In genomic region chrX:97030463-97030862, GRCh38 we compare ENCODE assay signal across 27 cellular contexts.
DNase-seq lines count a peak whose midpoint lies in the region; ATAC-seq lines count a peak whose summit lies in the region.
"Had no signal": no experiment of that assay in that cellular context is flagged by ENCODE, and none has a peak within 500 bp of the region (broad histone marks: within the 10 kb centered on the region; RNA-seq: fewer than 3 reads in every experiment).

No MANE protein-coding gene starts in this region.

- peaks cover 9% of the 10 kb centered on the region for H3K4me1 Mint-ChIP-seq in activated T-helper 17 cell treated with anti-CD3 and anti-CD28 coated beads, Interleukin-2, amount 50 U/mL, for 72 hours
- H3K4me1 Mint-ChIP-seq: IgD-negative memory B cell had no signal

- peak overlapping the region; percentile 36 for H3K4me3 Mint-ChIP-seq in activated T-helper 17 cell treated with anti-CD3 and anti-CD28 coated beads, Interleukin-2, amount 50 U/mL, for 72 hours
- H3K4me3 Mint-ChIP-seq: activated CD4-positive, alpha-beta memory T cell treated with anti-CD3 and anti-CD28 coated beads for 36 hours; dendritic cell treated with granulocyte-macrophage colony-stimulating factor and Interleukin-4, amounts not matched to agents 40 ng/mL and 50 ng/mL, for 4 days; IgD-negative memory B cell; memory B cell; nephron progenitor cell had no signal

- H3K27me3 Mint-ChIP-seq in activated T-helper 17 cell treated with anti-CD3 and anti-CD28 coated beads, Interleukin-2, amount 50 U/mL, for 72 hours, result no peaks in the 10 kb centered on the region
- H3K27me3 Mint-ChIP-seq: activated CD4-positive, alpha-beta memory T cell treated with anti-CD3 and anti-CD28 coated beads for 36 hours; dendritic cell treated with granulocyte-macrophage colony-stimulating factor and Interleukin-4, amounts not matched to agents 40 ng/mL and 50 ng/mL, for 4 days; IgD-negative memory B cell; memory B cell had no signal

- peak; percentile 72 to 89 for ATAC-seq in activated CD4-positive, CD25-positive, alpha-beta regulatory T cell treated with anti-CD3 and anti-CD28 coated beads, Interleukin-2, amount 50 U/mL, for 24 hours
- ATAC-seq in GM19035 (IDR thresholded peaks at IDR 0.05; ENCODE audit: unreplicated experiment) (peak; percentile 50), HG02870 (IDR thresholded peaks at IDR 0.05; ENCODE audit: unreplicated experiment) (peak; percentile 61), HG02981 (IDR thresholded peaks at IDR 0.05; ENCODE audit: unreplicated experiment) (no peak)
- peak; percentile 92 for ATAC-seq in activated T-helper 17 cell treated with anti-CD3 and anti-CD28 coated beads, Interleukin-2, amount 50 U/mL, for 72 hours (replicated peaks)
- ATAC-seq: left lobe of liver had no signal

- no peak for DNase-seq in activated CD4-positive, CD25-positive, alpha-beta regulatory T cell treated with anti-CD3 and anti-CD28 coated beads, Interleukin-2, amount 50 U/mL, for 72 hours
- DNase-seq in AG20443 (ENCODE audit: low spot score), result no peak
- no peak for DNase-seq in activated effector memory CD4-positive, alpha-beta T cell treated with Interleukin-2 at 50 U/mL for 16 hours
- DNase-seq: activated CD4-positive, alpha-beta memory T cell treated with anti-CD3 and anti-CD28 coated beads for 36 hours; activated CD4-positive, CD25-positive, alpha-beta regulatory T cell; activated CD8-positive, alpha-beta memory T cell treated with anti-CD3 and anti-CD28 coated beads, Interleukin-2, amount 50 U/mL, for 48 hours; activated gamma-delta T cell; Caco-2; erythroblast; MV-4-11; NCI-H1436; NCI-H2081 treated with DMSO at 0.1 percent for 48 hours; NCI-H2227 treated with DMSO at 0.1 percent for 48 hours; NCI-H526; nephron progenitor cell; PC-9; stomach; T-helper 1 cell had no signal

- H3K36me3 Mint-ChIP-seq in activated T-helper 17 cell treated with anti-CD3 and anti-CD28 coated beads, Interleukin-2, amount 50 U/mL, for 72 hours (ENCODE audit: low read depth), result no peaks in the 10 kb centered on the region
- H3K36me3 Mint-ChIP-seq: IgD-negative memory B cell had no signal

- peak overlapping the region; percentile 69 for H3K27ac Mint-ChIP-seq in activated T-helper 17 cell treated with anti-CD3 and anti-CD28 coated beads, Interleukin-2, amount 50 U/mL, for 72 hours
- H3K27ac Mint-ChIP-seq: dendritic cell treated with granulocyte-macrophage colony-stimulating factor and Interleukin-4, amounts not matched to agents 40 ng/mL and 50 ng/mL, for 4 days; IgD-negative memory B cell; memory B cell; nephron progenitor cell had no signal

- no peaks in the 10 kb centered on the region for H3K9me3 Mint-ChIP-seq in activated T-helper 17 cell treated with anti-CD3 and anti-CD28 coated beads, Interleukin-2, amount 50 U/mL, for 72 hours
- H3K9me3 Mint-ChIP-seq: activated CD4-positive, alpha-beta memory T cell treated with anti-CD3 and anti-CD28 coated beads for 36 hours; dendritic cell treated with granulocyte-macrophage colony-stimulating factor and Interleukin-4, amounts not matched to agents 40 ng/mL and 50 ng/mL, for 4 days; memory B cell; nephron progenitor cell had no signal
